26 cellular contexts compared by ENCODE assay signal in the genomic region with DNA sequence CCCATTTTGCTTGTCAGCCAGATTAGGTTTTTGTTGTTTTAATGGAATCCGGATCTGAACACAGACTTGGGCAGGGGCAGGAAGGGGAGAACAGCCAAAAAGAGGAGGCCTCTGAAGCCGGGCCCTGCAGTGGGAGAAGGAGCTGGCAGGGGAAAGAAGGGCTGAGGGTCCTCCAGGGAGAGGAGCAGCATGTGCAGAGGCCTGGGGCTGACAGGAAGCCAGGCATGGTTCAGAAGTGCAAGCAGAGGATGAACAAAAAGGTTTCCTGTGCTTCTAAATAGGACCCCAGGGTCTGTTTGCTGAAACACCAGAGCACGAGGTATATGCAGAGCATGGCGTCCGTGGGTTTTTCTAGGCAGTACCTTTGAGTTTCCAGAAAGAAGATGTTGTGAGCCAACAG.
"Had no signal": no experiment of that assay in that cellular context is flagged by ENCODE, and none has a peak within 500 bp of the region (broad histone marks: within the 10 kb centered on the region; RNA-seq: fewer than 3 reads in every experiment).

No MANE protein-coding gene starts in this region.

- H3K4me3 Mint-ChIP-seq: activated CD4-positive, alpha-beta T cell treated with anti-CD3 and anti-CD28 coated beads for 36 hours; activated CD8-positive, alpha-beta T cell treated with anti-CD3 and anti-CD28 coated beads, Interleukin-2, amount 10 ng/mL, durations not matched to agents 7 days and 5 days; activated T-cell treated with anti-CD3 and anti-CD28 coated beads, Interleukin-2, amount 50 U/mL, for 72 hours; stimulated activated memory B cell treated with anti-CD40 and anti-IgM and Interleukin-4, amounts not matched to agents 10 μg/mL and 1 μg/mL and 100 μg/mL, for 72 hours had no signal

- H3K36me3 Mint-ChIP-seq: brain; stimulated activated memory B cell treated with anti-CD40 and anti-IgM and Interleukin-4, amounts not matched to agents 10 μg/mL and 1 μg/mL and 100 μg/mL, for 72 hours had no signal

- H3K27ac Mint-ChIP-seq: activated CD4-positive, alpha-beta T cell treated with anti-CD3 and anti-CD28 coated beads for 36 hours; activated CD8-positive, alpha-beta T cell treated with anti-CD3 and anti-CD28 coated beads, Interleukin-2, amount 10 ng/mL, durations not matched to agents 7 days and 5 days; activated T-cell treated with anti-CD3 and anti-CD28 coated beads, Interleukin-2, amount 50 U/mL, for 72 hours; stimulated activated memory B cell treated with anti-CD40 and anti-IgM and Interleukin-4, amounts not matched to agents 10 μg/mL and 1 μg/mL and 100 μg/mL, for 72 hours had no signal

- H3K36me3 ChIP-seq: ascending aorta, cardiac muscle cell, colonic mucosa, gastroesophageal sphincter, suprapubic skin, tibial nerve had no signal

- H3K4me3 ChIP-seq: ascending aorta, cardiac muscle cell, colonic mucosa, dorsolateral prefrontal cortex, gastroesophageal sphincter, hepatocyte, mucosa of descending colon, psoas muscle, smooth muscle cell, suprapubic skin, tibial nerve had no signal

- H3K4me1 ChIP-seq: ascending aorta, colonic mucosa, parathyroid adenoma had no signal

- H3K27me3 Mint-ChIP-seq: activated CD4-positive, alpha-beta T cell treated with anti-CD3 and anti-CD28 coated beads for 36 hours had no signal

- H3K9ac ChIP-seq: parathyroid adenoma had no signal

- H3K9me3 Mint-ChIP-seq: activated T-cell treated with anti-CD3 and anti-CD28 coated beads, Interleukin-2, amount 50 U/mL, for 72 hours; stimulated activated memory B cell treated with anti-CD40 and anti-IgM and Interleukin-4, amounts not matched to agents 10 μg/mL and 1 μg/mL and 100 μg/mL, for 72 hours had no signal

- ATAC-seq: activated CD4-positive, alpha-beta T cell treated with anti-CD3 and anti-CD28 coated beads for 36 hours; activated CD8-positive, alpha-beta T cell treated with anti-CD3 and anti-CD28 coated beads, Interleukin-2, amount 10 ng/mL, durations not matched to agents 7 days and 5 days; activated T-cell treated with anti-CD3 and anti-CD28 coated beads, Interleukin-2, amount 50 U/mL, for 72 hours; stimulated activated memory B cell treated with anti-CD40 and anti-IgM and Interleukin-4, amounts not matched to agents 10 μg/mL and 1 μg/mL and 100 μg/mL, for 72 hours had no signal

- H3K27me3 ChIP-seq: ascending aorta, cardiac muscle cell, colonic mucosa, gastroesophageal sphincter, suprapubic skin had no signal

- H3K27ac ChIP-seq: ascending aorta, cardiac muscle cell, colonic mucosa, hepatocyte, parathyroid adenoma, psoas muscle, suprapubic skin, tibial nerve had no signal

- H2AFZ ChIP-seq: hepatocyte, parathyroid adenoma had no signal

- H3K9me3 ChIP-seq: ascending aorta, colonic mucosa, gastroesophageal sphincter, mucosa of descending colon, psoas muscle, suprapubic skin, tibial nerve had no signal

- H3K4me1 Mint-ChIP-seq: stimulated activated memory B cell treated with anti-CD40 and anti-IgM and Interleukin-4, amounts not matched to agents 10 μg/mL and 1 μg/mL and 100 μg/mL, for 72 hours had no signal

- DNase-seq: activated CD4-positive, alpha-beta T cell treated with anti-CD3 and anti-CD28 coated beads for 36 hours; activated CD4-positive, CD25-positive, alpha-beta regulatory T cell; activated CD8-positive, alpha-beta T cell treated with anti-CD3 and anti-CD28 coated beads, Interleukin-2, amount 10 ng/mL, durations not matched to agents 7 days and 5 days; activated effector memory CD4-positive, alpha-beta T cell treated with Interleukin-2 at 50 U/mL for 16 hours; activated naive CD4-positive, alpha-beta T cell treated with anti-CD3 and anti-CD28 coated beads, Interleukin-2, amount 50 U/mL, for 16 hours; activated T-cell treated with anti-CD3 and anti-CD28 coated beads for 4 hours; activated T-cell treated with anti-CD3 and anti-CD28 coated beads, Interleukin-2, amount 50 U/mL, for 72 hours; cerebellar nuclear complex; effector memory CD4-positive, alpha-beta T cell; stimulated activated CD4-positive, alpha-beta T cell treated with anti-CD3 and anti-CD28 coated beads, Interleukin-1b, Interleukin-23, amount 100 ng/mL, for 48 hours; stimulated activated CD4-positive, alpha-beta T cell treated with anti-CD3 and anti-CD28 coated beads, Interleukin-4, amount 100 ng/mL, for 4 hours; stimulated activated CD8-positive, alpha-beta memory T cell treated with anti-CD3 and anti-CD28 coated beads, Interleukin-4, amount 100 ng/mL, for 48 hours had no signal

- H3K4me2 ChIP-seq: hepatocyte, smooth muscle cell had no signal
